ENCODE assay signal across 30 cellular contexts in genomic region chr6:155549028-155549798, GRCh38.
"Had no signal": no experiment of that assay in that cellular context is flagged by ENCODE, and none has a peak within 500 bp of the region (broad histone marks: within the 10 kb centered on the region; RNA-seq: fewer than 3 reads in every experiment).

No MANE protein-coding gene starts in this region.

- FAIRE-seq: urothelium cell line had no signal

- H3K4me3 ChIP-seq: neural progenitor cell, ovary, psoas muscle, skin epidermis, smooth muscle cell, spleen, suprapubic skin, testis, tibial artery, transverse colon, upper lobe of left lung, vagina had no signal

- H3K4me1 ChIP-seq: neural progenitor cell, parathyroid adenoma, psoas muscle, suprapubic skin, testis, transverse colon, upper lobe of left lung, vagina had no signal

- H3K27ac ChIP-seq: neural progenitor cell, ovary, parathyroid adenoma, psoas muscle, skin epidermis, spleen, suprapubic skin, testis, tibial artery, transverse colon, upper lobe of left lung, vagina had no signal

- ATAC-seq: naive thymus-derived CD4-positive, alpha-beta T cell; natural killer cell; psoas muscle; right cardiac atrium; sciatic nerve; stimulated activated memory B cell treated with anti-CD40 and anti-IgM and Interleukin-4, amounts not matched to agents 10 μg/mL and 1 μg/mL and 100 μg/mL, for 72 hours; stimulated activated naive CD8-positive, alpha-beta T cell treated with anti-CD3 and anti-CD28 coated beads, Interleukin-15, amount 100 ng/mL, for 72 hours; stimulated activated naive CD8-positive, alpha-beta T cell treated with anti-CD3 and anti-CD28 coated beads, Interleukin-15, Interleukin-2, amounts not matched to agents 100 U/mL and 50 U/mL, for 24 hours had no signal

- DNase-seq: naive thymus-derived CD4-positive, alpha-beta T cell; natural killer cell; occipital lobe; ovary; posterior cingulate gyrus; psoas muscle; right cardiac atrium; spleen; stimulated activated CD4-positive, alpha-beta T cell treated with anti-CD3 and anti-CD28 coated beads, Interleukin-12 subunit alpha, Interleukin-12 subunit beta, amount 100 ng/mL, for 4 hours; stimulated activated CD4-positive, alpha-beta T cell treated with anti-CD3 and anti-CD28 coated beads, Interleukin-1b, Interleukin-23, amount 100 ng/mL, for 48 hours; stimulated activated CD4-positive, alpha-beta T cell treated with anti-CD3 and anti-CD28 coated beads, Interleukin-4, amount 100 ng/mL, for 1 hour; stimulated activated CD4-positive, alpha-beta T cell treated with anti-CD3 and anti-CD28 coated beads, Interleukin-4, amount 100 ng/mL, for 4 hours; stimulated activated CD8-positive, alpha-beta memory T cell treated with anti-CD3 and anti-CD28 coated beads, Interleukin-4, amount 100 ng/mL, for 48 hours; stimulated activated naive CD4-positive, alpha-beta T cell; stimulated activated naive CD8-positive, alpha-beta T cell treated with anti-CD3 and anti-CD28 coated beads, Interleukin-15, amount 100 ng/mL, for 72 hours; stimulated activated naive CD8-positive, alpha-beta T cell treated with anti-CD3 and anti-CD28 coated beads, Interleukin-15, Interleukin-2, amounts not matched to agents 100 U/mL and 50 U/mL, for 24 hours; substantia nigra; testis; tibial artery; transverse colon; upper lobe of left lung had no signal

- H3K36me3 ChIP-seq: neural progenitor cell, ovary, spleen, suprapubic skin, tibial artery, transverse colon, upper lobe of left lung, vagina had no signal

- H3K27me3 ChIP-seq: neural progenitor cell, ovary, spleen, suprapubic skin, testis, tibial artery, transverse colon, upper lobe of left lung, vagina had no signal

- H3K4me2 ChIP-seq: neural progenitor cell, smooth muscle cell had no signal

- H2AFZ ChIP-seq: neural progenitor cell, parathyroid adenoma had no signal

- H3K9me3 ChIP-seq: ovary, psoas muscle, spleen, suprapubic skin, testis, tibial artery, transverse colon, upper lobe of left lung, vagina had no signal

- H3K79me2 ChIP-seq: parathyroid adenoma had no signal

- H3K9ac ChIP-seq: neural progenitor cell, parathyroid adenoma had no signal
